In the genomic region with DNA sequence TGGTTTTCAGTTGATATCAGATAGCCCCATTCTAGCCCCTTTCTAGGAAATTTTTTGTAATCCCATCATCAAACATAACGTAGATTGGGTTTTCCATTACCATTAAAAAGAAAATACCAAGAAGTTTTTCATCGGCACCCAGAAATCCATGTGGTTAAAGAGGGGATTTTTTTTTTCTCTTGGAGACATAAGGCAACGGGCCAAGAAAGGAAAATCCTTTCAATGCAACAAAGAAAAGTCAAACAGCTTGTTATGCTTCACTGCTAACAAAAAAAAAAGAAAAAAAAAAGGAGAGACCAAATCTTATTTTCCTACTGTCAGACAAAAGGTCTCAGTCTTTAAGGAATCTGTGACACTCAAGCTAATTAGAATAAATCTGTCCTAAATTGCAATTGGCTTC, we compare ENCODE assay signal across 35 cellular contexts.
"Had no signal": no experiment of that assay in that cellular context is flagged by ENCODE, and none has a peak within 500 bp of the region (broad histone marks: within the 10 kb centered on the region; RNA-seq: fewer than 3 reads in every experiment).

No MANE protein-coding gene starts in this region.

- H3K4me1 ChIP-seq: body of pancreas, colonic mucosa, sigmoid colon, thyroid gland, upper lobe of right lung had no signal

- H2AFZ ChIP-seq: hepatocyte had no signal

- H3K36me3 ChIP-seq: cardiac muscle cell, colonic mucosa, esophagus squamous epithelium, sigmoid colon, thyroid gland, upper lobe of right lung had no signal

- H3K27me3 Mint-ChIP-seq: stimulated activated memory B cell treated with anti-CD40 and anti-IgM and Interleukin-4, amounts not matched to agents 10 μg/mL and 1 μg/mL and 100 μg/mL, for 72 hours had no signal

- H3K27ac Mint-ChIP-seq: activated CD8-positive, alpha-beta T cell treated with anti-CD3 and anti-CD28 coated beads for 36 hours; activated naive CD8-positive, alpha-beta T cell treated with anti-CD3 and anti-CD28 coated beads, Interleukin-2, amount 50 U/mL, for 24 hours; activated T-helper 17 cell treated with anti-CD3 and anti-CD28 coated beads, Interleukin-2, amount 50 U/mL, for 72 hours; naive B cell; stimulated activated memory B cell treated with anti-CD40 and anti-IgM and Interleukin-4, amounts not matched to agents 10 μg/mL and 1 μg/mL and 100 μg/mL, for 72 hours; stimulated activated naive CD8-positive, alpha-beta T cell treated with anti-CD3 and anti-CD28 coated beads, Interleukin-15, amount 100 ng/mL, for 72 hours; WTC11 had no signal

- H3K9me3 Mint-ChIP-seq: activated CD8-positive, alpha-beta T cell treated with anti-CD3 and anti-CD28 coated beads for 36 hours; activated naive CD8-positive, alpha-beta T cell treated with anti-CD3 and anti-CD28 coated beads, Interleukin-2, amount 50 U/mL, for 24 hours; activated T-cell treated with anti-CD3 and anti-CD28 coated beads, Interleukin-2, amount 50 U/mL, for 4 hours; stimulated activated memory B cell treated with anti-CD40 and anti-IgM and Interleukin-4, amounts not matched to agents 10 μg/mL and 1 μg/mL and 100 μg/mL, for 72 hours; stimulated activated naive CD8-positive, alpha-beta T cell treated with anti-CD3 and anti-CD28 coated beads, Interleukin-15, amount 100 ng/mL, for 72 hours; WTC11 had no signal

- H3K4me1 Mint-ChIP-seq: activated naive CD8-positive, alpha-beta T cell treated with anti-CD3 and anti-CD28 coated beads, Interleukin-2, amount 50 U/mL, for 24 hours; activated T-helper 17 cell treated with anti-CD3 and anti-CD28 coated beads, Interleukin-2, amount 50 U/mL, for 72 hours; stimulated activated memory B cell treated with anti-CD40 and anti-IgM and Interleukin-4, amounts not matched to agents 10 μg/mL and 1 μg/mL and 100 μg/mL, for 72 hours; stimulated activated naive CD8-positive, alpha-beta T cell treated with anti-CD3 and anti-CD28 coated beads, Interleukin-15, amount 100 ng/mL, for 72 hours had no signal

- DNase-seq: activated CD4-positive, alpha-beta T cell treated with anti-CD3 and anti-CD28 coated beads, Interleukin-2, amount 50 U/mL, for 1 hour; activated CD8-positive, alpha-beta T cell treated with anti-CD3 and anti-CD28 coated beads for 36 hours; activated gamma-delta T cell treated with Interleukin-2 at 50 U/mL for 16 hours; activated naive CD4-positive, alpha-beta T cell treated with anti-CD3 and anti-CD28 coated beads, Interleukin-2, amount 50 U/mL, for 16 hours; activated naive CD8-positive, alpha-beta T cell treated with anti-CD3 and anti-CD28 coated beads, Interleukin-2, amount 50 U/mL, for 24 hours; activated T-cell treated with anti-CD3 and anti-CD28 coated beads, Interleukin-2, amount 50 U/mL, for 4 hours; body of pancreas; cerebellar nuclear complex; colonic mucosa; effector CD8-positive, alpha-beta T cell; esophagus squamous epithelium; foreskin melanocyte; glutamatergic neuron; islet precursor cell; left colon; mammary epithelial cell; naive B cell; posterior cingulate gyrus; retina; sigmoid colon; stimulated activated CD4-positive, alpha-beta T cell treated with anti-CD3 and anti-CD28 coated beads, Interleukin-1b, Interleukin-23, amount 100 ng/mL, for 48 hours; stimulated activated CD4-positive, alpha-beta T cell treated with anti-CD3 and anti-CD28 coated beads, Interleukin-4, amount 100 ng/mL, for 4 hours; stimulated activated CD8-positive, alpha-beta memory T cell treated with anti-CD3 and anti-CD28 coated beads, Interleukin-4, amount 100 ng/mL, for 48 hours; stimulated activated naive CD8-positive, alpha-beta T cell treated with anti-CD3 and anti-CD28 coated beads, Interleukin-15, amount 100 ng/mL, for 72 hours; substantia nigra; T-helper 2 cell; thyroid gland; upper lobe of right lung had no signal

- H3K27ac ChIP-seq: body of pancreas, cardiac muscle cell, colonic mucosa, epithelial cell of prostate, esophagus squamous epithelium, hepatocyte, sigmoid colon, thyroid gland, upper lobe of right lung had no signal

- H3K36me3 Mint-ChIP-seq: naive B cell; stimulated activated memory B cell treated with anti-CD40 and anti-IgM and Interleukin-4, amounts not matched to agents 10 μg/mL and 1 μg/mL and 100 μg/mL, for 72 hours; WTC11 had no signal

- H3K9me3 ChIP-seq: body of pancreas, colonic mucosa, esophagus squamous epithelium, sigmoid colon, thyroid gland, upper lobe of right lung had no signal

- H3K27me3 ChIP-seq: body of pancreas, colonic mucosa, hepatocyte, thyroid gland had no signal

- H3K4me3 Mint-ChIP-seq: activated CD8-positive, alpha-beta T cell treated with anti-CD3 and anti-CD28 coated beads for 36 hours; activated naive CD8-positive, alpha-beta T cell treated with anti-CD3 and anti-CD28 coated beads, Interleukin-2, amount 50 U/mL, for 24 hours; activated T-cell treated with anti-CD3 and anti-CD28 coated beads, Interleukin-2, amount 50 U/mL, for 4 hours; activated T-helper 17 cell treated with anti-CD3 and anti-CD28 coated beads, Interleukin-2, amount 50 U/mL, for 72 hours; naive B cell; stimulated activated memory B cell treated with anti-CD40 and anti-IgM and Interleukin-4, amounts not matched to agents 10 μg/mL and 1 μg/mL and 100 μg/mL, for 72 hours; stimulated activated naive CD8-positive, alpha-beta T cell treated with anti-CD3 and anti-CD28 coated beads, Interleukin-15, amount 100 ng/mL, for 72 hours; WTC11 had no signal

- H3K4me3 ChIP-seq: body of pancreas, cardiac muscle cell, colonic mucosa, esophagus squamous epithelium, hepatocyte, sigmoid colon, smooth muscle cell, thyroid gland, upper lobe of right lung had no signal
